10 cellular contexts compared by ENCODE assay signal in the genomic region with DNA sequence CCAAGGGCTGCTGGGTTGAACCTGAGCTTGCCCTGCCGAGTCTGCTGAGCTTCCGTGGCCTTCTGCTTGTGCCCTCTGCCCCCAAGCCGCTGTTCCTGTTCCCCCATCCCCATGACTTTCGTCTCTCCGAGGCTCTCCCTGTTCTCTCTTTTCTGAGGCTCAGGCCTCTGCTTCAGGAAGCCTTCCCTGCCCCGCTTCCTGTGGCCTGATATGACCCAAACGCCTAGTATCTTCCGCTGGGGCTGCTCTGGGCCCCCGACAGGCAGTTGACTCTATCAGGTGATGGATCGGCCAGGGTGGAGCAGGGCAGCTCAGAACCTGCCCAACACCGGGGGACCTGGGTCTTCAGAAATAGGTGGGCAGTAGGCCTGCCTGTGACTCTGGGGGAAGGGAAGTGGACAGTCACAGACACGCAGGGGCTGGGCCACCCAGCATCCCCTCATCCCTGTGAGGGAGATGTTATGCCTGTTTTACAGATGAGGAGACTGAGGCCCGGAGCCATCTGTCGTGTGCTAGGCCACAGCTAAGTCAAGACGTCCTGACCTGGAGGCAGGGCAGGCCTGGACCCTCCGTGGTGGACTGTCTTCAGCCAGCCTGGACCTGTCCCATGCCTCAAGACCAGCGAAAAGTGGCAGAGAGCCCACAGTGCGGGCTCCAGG. TPM values are rescaled to one million over a fixed set of nuclear protein-coding genes. Genes with fewer than 3 reads are reported as not detected.
DNase-seq lines count a peak whose midpoint lies in the region; ATAC-seq and TF ChIP-seq lines count a peak whose summit lies in the region.
"Had no signal": no experiment of that assay in that cellular context is flagged by ENCODE, and none has a peak within 500 bp of the region (broad histone marks: within the 10 kb centered on the region; RNA-seq: fewer than 3 reads in every experiment).

No MANE protein-coding gene starts in this region.

- H3K4me3 ChIP-seq in A673 (ENCODE audit: low read depth, low read length, poor library complexity, severe bottlenecking): no peak overlapping the region
- peak overlapping the region; percentile 85 for H3K4me3 ChIP-seq in Karpas-422 (ENCODE audit: low read length)
- no peak overlapping the region for H3K4me3 ChIP-seq in brain microvascular endothelial cell (ENCODE audit: low read depth, low read length)
- H3K4me3 ChIP-seq in mucosa of stomach (ENCODE audit: low read length): no peak overlapping the region

- in situ Hi-C loops in brain microvascular endothelial cell (cut with HindIII; ENCODE audit: low pct_ligation_motif_present, low sequenced_read_pairs): no loop called here

- DNase-seq in A673 (ENCODE audit: low spot score) (no peak), Karpas-422 (no peak), brain microvascular endothelial cell (no peak), NCI-H446 (lab: John Stamatoyannopoulos, UW) (no peak), mucosa of gallbladder (ENCODE audit: low spot score) (no peak), NCI-H1092 treated with DMSO at 0.1 percent for 48 hours (lab: John Stamatoyannopoulos, UW) (no peak)
- DNase-seq: effector CD8-positive, alpha-beta T cell had no signal

- intact Hi-C loops in A673 (cut with micrococcal nuclease; ENCODE audit: unreplicated experiment): no loop called here

- POLR2A ChIA-PET in A673 (lab: Charles Lee; ENCODE audit: low non-redundant PET): no interaction called here

- no peak for ATAC-seq in HG03159 (IDR thresholded peaks at IDR 0.05; ENCODE audit: unreplicated experiment)

- no peak for TF ChIP-seq CTCF in A673 (conservative IDR thresholded peaks at IDR 0.05; ENCODE audit: low read depth, low read length)
- TF ChIP-seq CTCF in brain microvascular endothelial cell (IDR thresholded peaks at IDR 0.05; ENCODE audit: low read depth, low read length, missing control alignments): no peak

- H3K9ac ChIP-seq in Karpas-422 (ENCODE audit: low read length) (peak overlapping the region; percentile 90), mucosa of stomach (ENCODE audit: low read length) (peak overlapping the region; percentile 83)

- no peak overlapping the region for H2AFZ ChIP-seq in Karpas-422 (ENCODE audit: low read length)

- no TSS peak for BruUV-seq in A673 (replicated peaks; lab: Mats Ljungman, UMichigan)

- H4K20me1 ChIP-seq in Karpas-422 (ENCODE audit: insufficient read depth, low read depth, low read length): no peaks in the 10 kb centered on the region

- peaks cover 26% of the 10 kb centered on the region for H3K36me3 ChIP-seq in A673 (ENCODE audit: insufficient read depth, low read length, poor library complexity, severe bottlenecking)
- no peaks in the 10 kb centered on the region for H3K36me3 ChIP-seq in Karpas-422 (ENCODE audit: insufficient read depth, low read length)
- H3K36me3 ChIP-seq in brain microvascular endothelial cell (replicated peaks): peaks cover 41% of the 10 kb centered on the region
- H3K36me3 ChIP-seq in mucosa of stomach (ENCODE audit: control insufficient read depth, insufficient read depth, low read length): peaks cover 7% of the 10 kb centered on the region

- H3K27ac ChIP-seq in A673 (ENCODE audit: low read depth, low read length, poor library complexity, severe bottlenecking) (peak overlapping the region; percentile 94), Karpas-422 (ENCODE audit: low read length) (0 out of 2 replicates have a peak overlapping the region, but pooled peaks have one; percentile 82), brain microvascular endothelial cell (peak overlapping the region; percentile 66)

- H3K27me3 ChIP-seq in A673 (replicated peaks; ENCODE audit: insufficient read depth, low read depth, low read length, poor library complexity) (no peaks in the 10 kb centered on the region), Karpas-422 (ENCODE audit: low read length) (no peaks in the 10 kb centered on the region), brain microvascular endothelial cell (replicated peaks) (no peaks in the 10 kb centered on the region), mucosa of stomach (ENCODE audit: control insufficient read depth, insufficient read depth, low read length) (no peaks in the 10 kb centered on the region)
- H3K27me3 ChIP-seq: MG63 had no signal

- peak overlapping the region; percentile 92 for H3K4me2 ChIP-seq in Karpas-422 (ENCODE audit: low read depth, low read length, poor library complexity, severe bottlenecking)

- CTCF ChIA-PET in A673 (lab: Charles Lee): interaction anchor here (1.7 kb wide), 1 partner anchor 87 kb away, joined by 4 read pairs; no protein-coding TSS in a partner anchor

- H3K4me1 ChIP-seq in A673 (ENCODE audit: insufficient read depth, low read length, poor library complexity, severe bottlenecking) (peaks cover 16% of the 10 kb centered on the region), Karpas-422 (ENCODE audit: low read length) (peaks cover 33% of the 10 kb centered on the region), mucosa of stomach (ENCODE audit: control insufficient read depth, insufficient read depth, low read length) (peaks cover 37% of the 10 kb centered on the region)

- H3K79me2 ChIP-seq in Karpas-422 (ENCODE audit: low read length): peaks cover 12% of the 10 kb centered on the region

- H3K9me2 ChIP-seq in Karpas-422 (replicated peaks; ENCODE audit: insufficient read depth, low read length): no peaks in the 10 kb centered on the region

- H3K9me3 ChIP-seq in A673 (ENCODE audit: low read depth, low read length, poor library complexity, severe bottlenecking) (no peaks in the 10 kb centered on the region), Karpas-422 (ENCODE audit: low read length) (no peaks in the 10 kb centered on the region), mucosa of stomach (ENCODE audit: control insufficient read depth, low read length) (no peaks in the 10 kb centered on the region)
- H3K9me3 ChIP-seq: MG63 had no signal

RNA-seq across cellular contexts. Expression of gene BAD, which starts 16.3 kb away (rescaled TPM):
- total RNA-seq in A673 (2021) (48.4 and 62.2 TPM in 2 replicates), mucosa of gallbladder (112 TPM)
- 45.3 and 94.6 TPM in 2 replicates for total RNA-seq in Karpas-422 (2014; rRNA removed; shearing (Covaris generic); ENCODE audit: low replicate concordance)

RNA-seq across cellular contexts. Expression of gene PLCB3, which starts 16.8 kb away (rescaled TPM):
- total RNA-seq in A673 (2021) (45.3 and 51.1 TPM in 2 replicates), mucosa of gallbladder (42.4 TPM)
- total RNA-seq in Karpas-422 (2014; rRNA removed; shearing (Covaris generic); ENCODE audit: low replicate concordance): 5.7 and 12.7 TPM in 2 replicates

RNA-seq across cellular contexts. Expression of gene GPR137, which starts 17.5 kb away (rescaled TPM):
- 47.9 and 56.6 TPM in 2 replicates for total RNA-seq in A673 (2021)
- total RNA-seq in Karpas-422 (2014; rRNA removed; shearing (Covaris generic); ENCODE audit: low replicate concordance): 10.8 and 14.2 TPM in 2 replicates
- total RNA-seq in mucosa of gallbladder: 105 TPM

RNA-seq across cellular contexts. Expression of gene PPP1R14B, which starts 21.4 kb away (rescaled TPM):
- total RNA-seq in A673 (2021) (378 and 402 TPM in 2 replicates), mucosa of gallbladder (74.7 TPM)
- 111 and 256 TPM in 2 replicates for total RNA-seq in Karpas-422 (2014; rRNA removed; shearing (Covaris generic); ENCODE audit: low replicate concordance)

RNA-seq across cellular contexts. Expression of gene KCNK4, which starts 22.9 kb away (rescaled TPM):
- total RNA-seq in A673 (2021) (0.26 TPM in 1 of 2 replicates, not detected in the other), mucosa of gallbladder (not detected)
- total RNA-seq in Karpas-422 (2014; rRNA removed; shearing (Covaris generic); ENCODE audit: low replicate concordance): not detected in 2 replicates
